ENCODE assay signal across 13 cellular contexts in the genomic region with DNA sequence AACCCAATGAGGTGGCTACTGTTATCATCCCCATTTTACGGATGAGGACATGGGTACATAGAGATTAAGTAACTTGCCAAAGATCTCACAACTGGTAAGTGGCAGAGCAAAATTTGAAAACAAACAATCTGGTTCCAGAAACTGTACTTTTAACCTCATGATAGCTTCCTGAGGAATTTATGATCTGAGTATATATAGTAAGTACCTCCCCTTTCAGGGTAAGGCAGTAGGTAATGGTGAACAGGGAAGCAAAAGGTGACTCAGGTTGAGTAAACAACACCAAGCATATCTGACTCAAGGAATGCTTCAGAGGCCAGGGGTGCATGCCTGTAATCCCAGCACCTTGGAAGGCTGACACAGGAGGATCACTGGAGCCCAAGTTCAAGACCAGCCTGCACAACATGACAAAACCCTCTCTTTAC. TPM values are rescaled to one million over a fixed set of nuclear protein-coding genes. Genes with fewer than 3 reads are reported as not detected.
A peak's percentile ranks its signal among the peaks of the same experiment; 100 is the strongest.
DNase-seq lines count a peak whose midpoint lies in the region; ATAC-seq, FAIRE-seq and TF ChIP-seq lines count a peak whose summit lies in the region.
"Had no signal": no experiment of that assay in that cellular context is flagged by ENCODE, and none has a peak within 500 bp of the region (broad histone marks: within the 10 kb centered on the region; RNA-seq: fewer than 3 reads in every experiment).

No MANE protein-coding gene starts in this region.

- no peaks in the 10 kb centered on the region for H3K27me3 ChIP-seq in RWPE2 (ENCODE audit: insufficient read depth, poor library complexity, severe bottlenecking)

- no peaks in the 10 kb centered on the region for H3K9me3 ChIP-seq in RWPE2 (ENCODE audit: severe bottlenecking)

- intact Hi-C loops in Right ventricle myocardium superior (cut with DNase I) (no loop called here), Right ventricle myocardium inferior (cut with DNase I) (no loop called here)
- intact Hi-C loops in activated CD4-positive, alpha-beta memory T cell treated with anti-CD3 and anti-CD28 coated beads for 36 hours (cut with micrococcal nuclease): no loop called here

- H3K27me3 Mint-ChIP-seq in activated CD4-positive, alpha-beta memory T cell treated with anti-CD3 and anti-CD28 coated beads for 36 hours: no peaks in the 10 kb centered on the region
- H3K27me3 Mint-ChIP-seq: T-cell had no signal

- H3K4me3 ChIP-seq in RWPE2 (ENCODE audit: severe bottlenecking): no peak overlapping the region
- H3K4me3 ChIP-seq in coronary artery: no peak overlapping the region

- H3K9me3 Mint-ChIP-seq in activated CD4-positive, alpha-beta memory T cell treated with anti-CD3 and anti-CD28 coated beads for 36 hours: no peaks in the 10 kb centered on the region
- H3K9me3 Mint-ChIP-seq: T-cell had no signal

- DNase-seq in Right ventricle myocardium superior (no peak), Right ventricle myocardium inferior (ENCODE audit: missing footprints) (no peak), RWPE2 (ENCODE audit: low spot score) (peak; percentile 81), islet precursor cell (peak; percentile 63), urothelium cell line (ENCODE audit: low spot score) (peak; percentile 58), coronary artery (ENCODE audit: low spot score) (no peak)
- no peak for DNase-seq in activated CD4-positive, alpha-beta memory T cell treated with anti-CD3 and anti-CD28 coated beads for 36 hours
- DNase-seq: GF-D8, left ventricle myocardium superior, NCI-H774, nucleus accumbens, T-cell had no signal

- H3K36me3 ChIP-seq in RWPE2 (ENCODE audit: low read depth): no peaks in the 10 kb centered on the region

- POLR2A ChIA-PET in activated CD4-positive, alpha-beta memory T cell treated with anti-CD3 and anti-CD28 coated beads for 36 hours (lab: Charles Lee): no interaction called here

- H3K36me3 Mint-ChIP-seq in activated CD4-positive, alpha-beta memory T cell treated with anti-CD3 and anti-CD28 coated beads for 36 hours: no peaks in the 10 kb centered on the region

- FAIRE-seq in urothelium cell line (lab: Jason Lieb, UNC): no peak

- H3K4me1 Mint-ChIP-seq in activated CD4-positive, alpha-beta memory T cell treated with anti-CD3 and anti-CD28 coated beads for 36 hours (ENCODE audit: low read depth): no peaks in the 10 kb centered on the region
- H3K4me1 Mint-ChIP-seq: T-cell had no signal

- CTCF ChIA-PET in activated CD4-positive, alpha-beta memory T cell treated with anti-CD3 and anti-CD28 coated beads for 36 hours (lab: Charles Lee): interaction anchor here (0.7 kb wide), 1 partner anchor 100 kb away, joined by 3 read pairs; no protein-coding TSS in a partner anchor

- no peak for TF ChIP-seq CTCF in RWPE2 (IDR thresholded peaks at IDR 0.05; ENCODE audit: poor library complexity, severe bottlenecking)
- no peak for TF ChIP-seq CTCF in coronary artery (IDR thresholded peaks at IDR 0.05)

- H3K27ac Mint-ChIP-seq in activated CD4-positive, alpha-beta memory T cell treated with anti-CD3 and anti-CD28 coated beads for 36 hours: no peak overlapping the region
- H3K27ac Mint-ChIP-seq: T-cell had no signal

- H3K4me1 ChIP-seq in RWPE2 (ENCODE audit: insufficient read depth, poor library complexity, severe bottlenecking): peaks cover 39% of the 10 kb centered on the region

- H3K4me3 Mint-ChIP-seq in activated CD4-positive, alpha-beta memory T cell treated with anti-CD3 and anti-CD28 coated beads for 36 hours: no peak overlapping the region
- H3K4me3 Mint-ChIP-seq: T-cell had no signal

- H3K27ac ChIP-seq in RWPE2 (ENCODE audit: poor library complexity, severe bottlenecking) (peak overlapping the region; percentile 48), coronary artery (no peak overlapping the region)

- ATAC-seq in Right ventricle myocardium superior (ENCODE audit: poor library complexity) (peak; percentile 56), Right ventricle myocardium inferior (no peak), RWPE2 (ENCODE audit: low read depth) (peak; percentile 95), HG02884 (IDR thresholded peaks at IDR 0.05; ENCODE audit: unreplicated experiment) (no peak)
- ATAC-seq: left ventricle myocardium superior, T-cell had no signal

RNA-seq across cellular contexts. Expression of a gene that starts 21.1 kb away (rescaled TPM):
- 0.30 TPM for total RNA-seq in Right ventricle myocardium superior
- 0.27 TPM for total RNA-seq in Right ventricle myocardium inferior
- total RNA-seq in activated CD4-positive, alpha-beta memory T cell treated with anti-CD3 and anti-CD28 coated beads for 36 hours: under 1 TPM; 0.19 to 0.29 TPM

RNA-seq across cellular contexts. Expression of a gene that starts 21.2 kb away (rescaled TPM):
- 54.3 TPM for total RNA-seq in Right ventricle myocardium superior
- total RNA-seq in Right ventricle myocardium inferior: 54.6 TPM
- 10 to 100 TPM; 31.9 to 36.8 TPM for total RNA-seq in activated CD4-positive, alpha-beta memory T cell treated with anti-CD3 and anti-CD28 coated beads for 36 hours

RNA-seq across cellular contexts. Expression of a gene that starts 24.2 kb away (rescaled TPM):
- total RNA-seq in Right ventricle myocardium superior (96.7 TPM), Right ventricle myocardium inferior (98.2 TPM)
- total RNA-seq in activated CD4-positive, alpha-beta memory T cell treated with anti-CD3 and anti-CD28 coated beads for 36 hours: 10 to 100 TPM; 39.4 to 42.8 TPM

Comparison
In these comparisons a context has a peak if more than half of its experiments do, and no peak if none do; other contexts are left out.
1. ATAC-seq: peak in Right ventricle myocardium superior (single experiment) and RWPE2 (single experiment); none in Right ventricle myocardium inferior (single experiment) and HG02884 (single experiment).
2. DNase-seq: peak in RWPE2 (single experiment), islet precursor cell (single experiment) and urothelium cell line (single experiment); none in Right ventricle myocardium superior (single experiment), Right ventricle myocardium inferior (single experiment), activated CD4-positive, alpha-beta memory T cell treated with anti-CD3 and anti-CD28 coated beads for 36 hours (single experiment) and coronary artery (single experiment).